ENCODE assay signal across 1 cellular context in the genomic region with DNA sequence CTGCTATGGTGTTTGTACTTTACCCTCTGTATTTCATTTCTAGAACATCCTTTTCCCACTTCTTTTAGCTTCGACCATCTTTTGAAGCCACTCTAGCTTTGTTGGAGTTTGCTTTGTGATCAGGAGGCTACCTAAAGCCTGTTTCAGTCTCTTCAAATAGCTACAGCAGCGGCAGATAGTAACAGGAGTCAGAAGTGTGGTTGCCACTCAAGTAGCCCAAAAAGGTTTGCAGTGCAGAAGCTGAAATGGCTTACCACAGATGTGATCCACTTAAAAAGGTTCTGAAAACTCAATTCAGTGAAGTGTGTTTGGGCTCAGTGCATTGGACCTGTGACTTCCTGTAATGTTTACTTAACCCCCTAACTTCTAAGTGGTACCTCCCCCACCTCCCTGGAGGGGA.
TF ChIP-seq lines count a peak whose summit lies in the region.

No MANE protein-coding gene starts in this region.

TF ChIP-seq in GM23338, 12 proteins besides CTCF, POLR2A, EP300 and RAD21 (continued from another document):
- TF ChIP-seq JUNB (IDR thresholded peaks at IDR 0.05; ENCODE audit: unreplicated experiment), result no peak
- TF ChIP-seq, protein P1, sequence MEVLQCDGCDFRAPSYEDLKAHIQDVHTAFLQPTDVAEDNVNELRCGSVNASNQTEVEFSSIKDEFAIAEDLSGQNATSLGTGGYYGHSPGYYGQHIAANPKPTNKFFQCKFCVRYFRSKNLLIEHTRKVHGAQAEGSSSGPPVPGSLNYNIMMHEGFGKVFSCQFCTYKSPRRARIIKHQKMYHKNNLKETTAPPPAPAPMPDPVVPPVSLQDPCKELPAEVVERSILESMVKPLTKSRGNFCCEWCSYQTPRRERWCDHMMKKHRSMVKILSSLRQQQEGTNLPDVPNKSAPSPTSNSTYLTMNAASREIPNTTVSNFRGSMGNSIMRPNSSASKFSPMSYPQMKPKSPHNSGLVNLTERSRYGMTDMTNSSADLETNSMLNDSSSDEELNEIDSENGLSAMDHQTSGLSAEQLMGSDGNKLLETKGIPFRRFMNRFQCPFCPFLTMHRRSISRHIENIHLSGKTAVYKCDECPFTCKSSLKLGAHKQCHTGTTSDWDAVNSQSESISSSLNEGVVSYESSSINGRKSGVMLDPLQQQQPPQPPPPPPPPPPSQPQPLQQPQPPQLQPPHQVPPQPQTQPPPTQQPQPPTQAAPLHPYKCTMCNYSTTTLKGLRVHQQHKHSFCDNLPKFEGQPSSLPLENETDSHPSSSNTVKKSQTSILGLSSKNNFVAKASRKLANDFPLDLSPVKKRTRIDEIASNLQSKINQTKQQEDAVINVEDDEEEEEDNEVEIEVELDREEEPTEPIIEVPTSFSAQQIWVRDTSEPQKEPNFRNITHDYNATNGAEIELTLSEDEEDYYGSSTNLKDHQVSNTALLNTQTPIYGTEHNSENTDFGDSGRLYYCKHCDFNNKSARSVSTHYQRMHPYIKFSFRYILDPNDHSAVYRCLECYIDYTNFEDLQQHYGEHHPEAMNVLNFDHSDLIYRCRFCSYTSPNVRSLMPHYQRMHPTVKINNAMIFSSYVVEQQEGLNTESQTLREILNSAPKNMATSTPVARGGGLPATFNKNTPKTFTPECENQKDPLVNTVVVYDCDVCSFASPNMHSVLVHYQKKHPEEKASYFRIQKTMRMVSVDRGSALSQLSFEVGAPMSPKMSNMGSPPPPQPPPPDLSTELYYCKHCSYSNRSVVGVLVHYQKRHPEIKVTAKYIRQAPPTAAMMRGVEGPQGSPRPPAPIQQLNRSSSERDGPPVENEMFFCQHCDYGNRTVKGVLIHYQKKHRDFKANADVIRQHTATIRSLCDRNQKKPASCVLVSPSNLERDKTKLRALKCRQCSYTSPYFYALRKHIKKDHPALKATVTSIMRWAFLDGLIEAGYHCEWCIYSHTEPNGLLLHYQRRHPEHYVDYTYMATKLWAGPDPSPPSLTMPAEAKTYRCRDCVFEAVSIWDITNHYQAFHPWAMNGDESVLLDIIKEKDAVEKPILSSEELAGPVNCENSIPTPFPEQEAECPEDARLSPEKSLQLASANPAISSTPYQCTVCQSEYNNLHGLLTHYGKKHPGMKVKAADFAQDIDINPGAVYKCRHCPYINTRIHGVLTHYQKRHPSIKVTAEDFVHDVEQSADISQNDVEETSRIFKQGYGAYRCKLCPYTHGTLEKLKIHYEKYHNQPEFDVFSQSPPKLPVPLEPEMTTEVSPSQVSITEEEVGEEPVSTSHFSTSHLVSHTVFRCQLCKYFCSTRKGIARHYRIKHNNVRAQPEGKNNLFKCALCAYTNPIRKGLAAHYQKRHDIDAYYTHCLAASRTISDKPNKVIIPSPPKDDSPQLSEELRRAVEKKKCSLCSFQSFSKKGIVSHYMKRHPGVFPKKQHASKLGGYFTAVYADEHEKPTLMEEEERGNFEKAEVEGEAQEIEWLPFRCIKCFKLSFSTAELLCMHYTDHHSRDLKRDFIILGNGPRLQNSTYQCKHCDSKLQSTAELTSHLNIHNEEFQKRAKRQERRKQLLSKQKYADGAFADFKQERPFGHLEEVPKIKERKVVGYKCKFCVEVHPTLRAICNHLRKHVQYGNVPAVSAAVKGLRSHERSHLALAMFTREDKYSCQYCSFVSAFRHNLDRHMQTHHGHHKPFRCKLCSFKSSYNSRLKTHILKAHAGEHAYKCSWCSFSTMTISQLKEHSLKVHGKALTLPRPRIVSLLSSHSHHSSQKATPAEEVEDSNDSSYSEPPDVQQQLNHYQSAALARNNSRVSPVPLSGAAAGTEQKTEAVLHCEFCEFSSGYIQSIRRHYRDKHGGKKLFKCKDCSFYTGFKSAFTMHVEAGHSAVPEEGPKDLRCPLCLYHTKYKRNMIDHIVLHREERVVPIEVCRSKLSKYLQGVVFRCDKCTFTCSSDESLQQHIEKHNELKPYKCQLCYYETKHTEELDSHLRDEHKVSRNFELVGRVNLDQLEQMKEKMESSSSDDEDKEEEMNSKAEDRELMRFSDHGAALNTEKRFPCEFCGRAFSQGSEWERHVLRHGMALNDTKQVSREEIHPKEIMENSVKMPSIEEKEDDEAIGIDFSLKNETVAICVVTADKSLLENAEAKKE (CRISPR knock-in tag; IDR thresholded peaks at IDR 0.05), result no peak
- TF ChIP-seq NANOG (IDR thresholded peaks at IDR 0.05; ENCODE audit: borderline replicate concordance), result no peak
